24 cellular contexts compared by ENCODE assay signal in genomic region chr3:120306519-120307455, GRCh38. TPM values are rescaled to one million over a fixed set of nuclear protein-coding genes. Genes with fewer than 3 reads are reported as not detected.
"Had no signal": no experiment of that assay in that cellular context is flagged by ENCODE, and none has a peak within 500 bp of the region (broad histone marks: within the 10 kb centered on the region; RNA-seq: fewer than 3 reads in every experiment).

No MANE protein-coding gene starts in this region.

- ATAC-seq: activated CD4-positive, alpha-beta T cell treated with anti-CD3 and anti-CD28 coated beads for 36 hours; left ventricle myocardium superior had no signal

- H3K4me1 ChIP-seq: prostate gland, spleen, thyroid gland, upper lobe of left lung had no signal

- H3K36me3 ChIP-seq: esophagus muscularis mucosa, ovary, prostate gland, spleen, thyroid gland, upper lobe of left lung had no signal

- DNase-seq: activated CD4-positive, alpha-beta T cell treated with anti-CD3 and anti-CD28 coated beads for 36 hours; activated CD4-positive, alpha-beta T cell treated with anti-CD3 and anti-CD28 coated beads, Interleukin-2, amount 50 U/mL, for 4 hours; activated CD4-positive, CD25-positive, alpha-beta regulatory T cell; activated CD8-positive, alpha-beta memory T cell treated with anti-CD3 and anti-CD28 coated beads for 24 hours; activated effector memory CD4-positive, alpha-beta T cell treated with anti-CD3 and anti-CD28 coated beads, Interleukin-2, amount 50 U/mL, for 16 hours; activated naive CD4-positive, alpha-beta T cell treated with anti-CD3 and anti-CD28 coated beads, Interleukin-2, amount 50 U/mL, for 16 hours; activated T-cell treated with anti-CD3 and anti-CD28 coated beads, Interleukin-2, amount 50 U/mL, for 1 hour; amniotic stem cell; endodermal cell; left ventricle myocardium superior; naive B cell; nephron progenitor cell; ovary; retina; spleen; substantia nigra; thyroid gland had no signal

- H3K4me3 ChIP-seq: esophagus muscularis mucosa, ovary, prostate gland, spleen, thyroid gland, upper lobe of left lung had no signal

- H3K27ac ChIP-seq: esophagus muscularis mucosa, ovary, prostate gland, spleen, thyroid gland, upper lobe of left lung had no signal

- H3K27me3 ChIP-seq: ovary, thyroid gland, upper lobe of left lung had no signal

- H3K9me3 ChIP-seq: esophagus muscularis mucosa, ovary, prostate gland, thyroid gland, upper lobe of left lung had no signal

- FAIRE-seq: bronchial epithelial cell, frontal cortex, islet of Langerhans had no signal

RNA-seq across cellular contexts. Expression of gene GPR156, which starts 21.8 kb away (rescaled TPM):
- total RNA-seq: lung microvascular endothelial cell, thyroid gland had no signal
